14 cellular contexts compared by ENCODE assay signal in the genomic region with DNA sequence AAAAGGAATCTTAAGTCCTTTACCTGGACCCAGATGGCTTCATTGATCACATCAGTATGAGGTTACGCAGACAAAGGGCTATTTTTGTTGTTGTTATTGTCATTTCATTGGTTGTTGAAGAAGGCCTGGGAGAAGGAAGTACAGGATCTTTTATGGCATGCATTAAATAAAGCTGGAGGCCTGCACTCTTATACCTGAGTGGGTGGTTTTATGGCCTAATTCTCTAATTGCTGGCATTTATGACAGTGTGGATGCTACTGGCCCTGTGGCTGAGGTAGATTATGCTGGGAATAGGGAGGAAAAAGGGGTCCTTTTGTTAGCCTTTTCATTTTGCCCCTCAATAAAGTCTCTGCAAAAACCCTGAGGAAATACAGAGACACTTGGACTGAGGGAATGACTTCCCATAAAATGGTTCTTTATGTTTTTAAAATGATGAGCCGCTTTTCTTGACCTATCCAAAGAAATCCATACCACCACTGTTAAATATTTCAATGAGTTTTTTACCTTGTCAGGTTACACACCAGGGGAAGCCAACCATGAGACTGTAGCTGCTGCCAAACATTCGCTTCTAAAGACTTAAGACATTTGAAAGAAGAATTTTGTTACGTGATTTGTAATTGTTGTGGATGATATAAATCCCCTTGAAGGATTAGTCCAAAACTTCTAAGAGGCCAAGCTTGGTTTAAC. TPM values are rescaled to one million over a fixed set of nuclear protein-coding genes. Genes with fewer than 3 reads are reported as not detected.
A peak's percentile ranks its signal among the peaks of the same experiment; 100 is the strongest.
DNase-seq lines count a peak whose midpoint lies in the region; ATAC-seq and TF ChIP-seq lines count a peak whose summit lies in the region.
"Had no signal": no experiment of that assay in that cellular context is flagged by ENCODE, and none has a peak within 500 bp of the region (broad histone marks: within the 10 kb centered on the region; RNA-seq: fewer than 3 reads in every experiment).

No MANE protein-coding gene starts in this region.

- peaks cover 11% of the 10 kb centered on the region for H4K20me1 ChIP-seq in KMS-11 (ENCODE audit: insufficient read depth)

- H3K27ac ChIP-seq in KMS-11 (no peak overlapping the region; the same call in 1 of the 2 replicates), tibial nerve (no peak overlapping the region), substantia nigra (ENCODE audit: low read depth, low read length, poor library complexity, severe bottlenecking) (no peak overlapping the region)
- H3K27ac ChIP-seq: SJCRH30 had no signal

- peak overlapping the region; percentile 16 for H3K27ac Mint-ChIP-seq in activated T-cell treated with anti-CD3 and anti-CD28 coated beads, Interleukin-2, amount 50 U/mL, for 72 hours
- peak overlapping the region in 1 of 2 donors; percentile 87 for H3K27ac Mint-ChIP-seq in stimulated activated naive CD8-positive, alpha-beta T cell treated with anti-CD3 and anti-CD28 coated beads, Interleukin-15, amount 100 ng/mL, for 72 hours
- H3K27ac Mint-ChIP-seq: dendritic cell treated with granulocyte-macrophage colony-stimulating factor and Interleukin-4, amounts not matched to agents 40 ng/mL and 50 ng/mL, for 4 days had no signal

- H3K36me3 Mint-ChIP-seq in activated T-cell treated with anti-CD3 and anti-CD28 coated beads, Interleukin-2, amount 50 U/mL, for 72 hours (ENCODE audit: insufficient read depth in 2 of 2): peaks cover 4 to 22% of the 10 kb centered on the region in 2 donors

- peak; percentile 0 to 6 for ATAC-seq in activated T-cell treated with anti-CD3 and anti-CD28 coated beads, Interleukin-2, amount 50 U/mL, for 72 hours (replicated peaks in 1 of 2)
- peak; percentile 13 for ATAC-seq in stimulated activated naive CD8-positive, alpha-beta T cell treated with anti-CD3 and anti-CD28 coated beads, Interleukin-15, amount 100 ng/mL, for 72 hours
- ATAC-seq: HepG2 had no signal

- H3K4me1 Mint-ChIP-seq in activated T-cell treated with anti-CD3 and anti-CD28 coated beads, Interleukin-2, amount 50 U/mL, for 72 hours (ENCODE audit: low read depth): peaks cover 94% of the 10 kb centered on the region
- H3K4me1 Mint-ChIP-seq in stimulated activated naive CD8-positive, alpha-beta T cell treated with anti-CD3 and anti-CD28 coated beads, Interleukin-15, amount 100 ng/mL, for 72 hours: peaks cover 94% of the 10 kb centered on the region

- H3K79me2 ChIP-seq in KMS-11 (ENCODE audit: insufficient read depth, low read depth): peaks cover 100% of the 10 kb centered on the region

- WGBS in tibial nerve, 2 donors: 77 to 80% methylated on average over 4 of the region's 4 CpGs

- TF ChIP-seq POLR2A in tibial nerve (IDR thresholded peaks at IDR 0.05): no peak

- no peaks in the 10 kb centered on the region for H3K9me3 ChIP-seq in endocrine pancreas (ENCODE audit: control insufficient read depth, low read length)
- no peaks in the 10 kb centered on the region for H3K9me3 ChIP-seq in tibial nerve
- H3K9me3 ChIP-seq: SJCRH30 had no signal

- H3K4me1 ChIP-seq in KMS-11 (ENCODE audit: low read depth, poor library complexity, severe bottlenecking) (peaks cover 89% of the 10 kb centered on the region), endocrine pancreas (ENCODE audit: control insufficient read depth, insufficient read depth, low read length) (peaks cover 43% of the 10 kb centered on the region), tibial nerve (peaks cover 0 to 93% (median 45%) of the 10 kb centered on the region in 4 donors)

- H3K4me3 ChIP-seq in KMS-11 (IDR thresholded peaks at IDR 0.05; ENCODE audit: insufficient read depth, low read depth, low read length): no peak overlapping the region
- peak overlapping the region; percentile 26 for H3K4me3 ChIP-seq in endocrine pancreas (ENCODE audit: control insufficient read depth, insufficient read depth, low read length)
- no peak overlapping the region for H3K4me3 ChIP-seq in tibial nerve
- H3K4me3 ChIP-seq: lung, SJCRH30 had no signal

- no peaks in the 10 kb centered on the region for H3K27me3 Mint-ChIP-seq in activated T-cell treated with anti-CD3 and anti-CD28 coated beads, Interleukin-2, amount 50 U/mL, for 72 hours (ENCODE audit: low read depth)
- no peaks in the 10 kb centered on the region for H3K27me3 Mint-ChIP-seq in stimulated activated naive CD8-positive, alpha-beta T cell treated with anti-CD3 and anti-CD28 coated beads, Interleukin-15, amount 100 ng/mL, for 72 hours
- H3K27me3 Mint-ChIP-seq: dendritic cell treated with granulocyte-macrophage colony-stimulating factor and Interleukin-4, amounts not matched to agents 40 ng/mL and 50 ng/mL, for 4 days had no signal

- H3K4me3 Mint-ChIP-seq in activated T-cell treated with anti-CD3 and anti-CD28 coated beads, Interleukin-2, amount 50 U/mL, for 72 hours: peak overlapping the region; percentile 71 to 94
- H3K4me3 Mint-ChIP-seq in stimulated activated naive CD8-positive, alpha-beta T cell treated with anti-CD3 and anti-CD28 coated beads, Interleukin-15, amount 100 ng/mL, for 72 hours: peak overlapping the region; percentile 55 to 63
- H3K4me3 Mint-ChIP-seq: dendritic cell treated with granulocyte-macrophage colony-stimulating factor and Interleukin-4, amounts not matched to agents 40 ng/mL and 50 ng/mL, for 4 days had no signal

- TF ChIP-seq CTCF in KMS-11 (conservative IDR thresholded peaks at IDR 0.05; ENCODE audit: low read depth, low read length) (no peak), tibial nerve (IDR thresholded peaks at IDR 0.05) (no peak)

- no peak overlapping the region for H2AFZ ChIP-seq in KMS-11 (ENCODE audit: low read depth)

- H3K36me3 ChIP-seq in KMS-11 (ENCODE audit: insufficient read depth) (no peaks in the 10 kb centered on the region), endocrine pancreas (ENCODE audit: control insufficient read depth, insufficient read depth, low read length) (no peaks in the 10 kb centered on the region), tibial nerve (no peaks in the 10 kb centered on the region)

- TF ChIP-seq EP300 in tibial nerve (IDR thresholded peaks at IDR 0.05): no peak

- H3K4me2 ChIP-seq in KMS-11: peak overlapping the region; percentile 37; the same call in 1 of the 2 replicates

- H3K9me3 Mint-ChIP-seq in activated T-cell treated with anti-CD3 and anti-CD28 coated beads, Interleukin-2, amount 50 U/mL, for 72 hours: no peaks in the 10 kb centered on the region
- no peaks in the 10 kb centered on the region for H3K9me3 Mint-ChIP-seq in stimulated activated naive CD8-positive, alpha-beta T cell treated with anti-CD3 and anti-CD28 coated beads, Interleukin-15, amount 100 ng/mL, for 72 hours
- H3K9me3 Mint-ChIP-seq: dendritic cell treated with granulocyte-macrophage colony-stimulating factor and Interleukin-4, amounts not matched to agents 40 ng/mL and 50 ng/mL, for 4 days had no signal

- H3K9ac ChIP-seq in KMS-11: no peak overlapping the region
- H3K9ac ChIP-seq in endocrine pancreas (ENCODE audit: control insufficient read depth, insufficient read depth, low read length): no peak overlapping the region

- DNase-seq in activated T-cell treated with anti-CD3 and anti-CD28 coated beads, Interleukin-2, amount 50 U/mL, for 72 hours: no peak
- no peak for DNase-seq in activated T-cell treated with anti-CD3 and anti-CD28 coated beads, Interleukin-2, amount 50 U/mL, for 48 hours
- DNase-seq in stimulated activated naive CD8-positive, alpha-beta T cell treated with anti-CD3 and anti-CD28 coated beads, Interleukin-15, amount 100 ng/mL, for 72 hours: no peak
- DNase-seq in tibial nerve (ENCODE audit: low spot score in 2 of 2) (no peak), NCI-H2227 (lab: John Stamatoyannopoulos, UW; ENCODE audit: unreplicated experiment) (no peak), substantia nigra (lab: John Stamatoyannopoulos, UW) (no peak)
- DNase-seq: NCI-H1105, occipital lobe, SJCRH30 had no signal

- H3K27me3 ChIP-seq in KMS-11 (ENCODE audit: insufficient read depth, low read depth) (no peaks in the 10 kb centered on the region), endocrine pancreas (ENCODE audit: control insufficient read depth, insufficient read depth, low read length) (no peaks in the 10 kb centered on the region), tibial nerve (no peaks in the 10 kb centered on the region)
- H3K27me3 ChIP-seq: SJCRH30 had no signal

RNA-seq across cellular contexts. Expression of a gene that starts 6.8 kb away (rescaled TPM):
- total RNA-seq in activated T-cell treated with anti-CD3 and anti-CD28 coated beads, Interleukin-2, amount 50 U/mL, for 72 hours: 100 to 1,000 TPM; 106 to 124 TPM
- total RNA-seq in tibial nerve: 100 to 1,000 TPM in 1 of 4 donors, 10 to 100 TPM in 3; 78.6 to 101 (median 86.8) TPM

RNA-seq across cellular contexts. Expression of a gene that starts 41.6 kb away (rescaled TPM):
- 100 to 1,000 TPM; 176 to 225 TPM for total RNA-seq in activated T-cell treated with anti-CD3 and anti-CD28 coated beads, Interleukin-2, amount 50 U/mL, for 72 hours
- total RNA-seq in tibial nerve: 10 to 100 TPM; 22.4 to 51.5 (median 34.4) TPM
